9 cellular contexts compared by ENCODE assay signal in genomic region chr1:54764922-54765561, GRCh38. TPM values are rescaled to one million over a fixed set of nuclear protein-coding genes. Genes with fewer than 3 reads are reported as not detected.
DNase-seq lines count a peak whose midpoint lies in the region; ATAC-seq and TF ChIP-seq lines count a peak whose summit lies in the region.
"Had no signal": no experiment of that assay in that cellular context is flagged by ENCODE, and none has a peak within 500 bp of the region (broad histone marks: within the 10 kb centered on the region; RNA-seq: fewer than 3 reads in every experiment).

No MANE protein-coding gene starts in this region.

- CTCF ChIA-PET in AG04449 (lab: Yijun Ruan, JAX): interaction anchor here (0.9 kb wide), 1 partner anchor 12 kb away, joined by 3 read pairs; no protein-coding TSS in a partner anchor

- no peaks in the 10 kb centered on the region for H3K36me3 ChIP-seq in colonic mucosa

- DNase-seq in AG04449 (ENCODE audit: low read depth, low spot score): no peak
- no peak for DNase-seq in colonic mucosa
- no peak for DNase-seq in superior temporal gyrus (ENCODE audit: extremely low spot score)
- no peak for DNase-seq in COLO829 (ENCODE audit: low spot score)
- DNase-seq in middle frontal gyrus (ENCODE audit: extremely low spot score, low spot score): no peak

- H3K4me3 Mint-ChIP-seq in nephron: peak overlapping the region; percentile 94 to 96 (median 95)

- TF ChIP-seq CTCF in AG04449 (IDR thresholded peaks at IDR 0.05; ENCODE audit: insufficient read depth, low read length, missing control alignments): no peak
- TF ChIP-seq CTCF in colonic mucosa (IDR thresholded peaks at IDR 0.05): no peak
- TF ChIP-seq CTCF in nephron (IDR thresholded peaks at IDR 0.05; ENCODE audit: unreplicated experiment in 3 of 3): no peak

- H3K4me1 ChIP-seq in colonic mucosa: no peaks in the 10 kb centered on the region

- H3K27me3 ChIP-seq in colonic mucosa: no peaks in the 10 kb centered on the region

- peak overlapping the region in 1 of 2 donors; percentile 93 for H3K9ac ChIP-seq in colonic mucosa (ENCODE audit: low read depth in 2 of 2, low read length in 2 of 2)

- peaks cover 30% of the 10 kb centered on the region for H3K4me1 Mint-ChIP-seq in nephron

- H3K27ac ChIP-seq in colonic mucosa: peak overlapping the region; percentile 37

- peak; percentile 9 for ATAC-seq in GM19467 (IDR thresholded peaks at IDR 0.05; ENCODE audit: unreplicated experiment)
- ATAC-seq in HG03571 (IDR thresholded peaks at IDR 0.05; ENCODE audit: unreplicated experiment): peak; percentile 2

- H3K36me3 Mint-ChIP-seq in nephron (ENCODE audit: low read depth): no peaks in the 10 kb centered on the region

- H3K27me3 Mint-ChIP-seq in nephron (ENCODE audit: low read depth): peaks cover 4% of the 10 kb centered on the region

- intact Hi-C loops in colonic mucosa (cut with DNase I): no loop called here

- H3K4me3 ChIP-seq in AG04449 (ENCODE audit: low read depth, low read length) (peak overlapping the region; percentile 50), colonic mucosa (peak overlapping the region; percentile 88)

- no peaks in the 10 kb centered on the region for H3K9me3 Mint-ChIP-seq in nephron

- POLR2A ChIA-PET in AG04449 (lab: Yijun Ruan, JAX): no interaction called here

- H3K9me3 ChIP-seq in colonic mucosa: no peaks in the 10 kb centered on the region

- H3K27ac Mint-ChIP-seq in nephron: peak overlapping the region; percentile 83 to 99 (median 96)

RNA-seq across cellular contexts. Expression of gene PARS2, which starts 0.7 kb away (rescaled TPM):
- 10 to 100 TPM; 11.1 to 11.2 TPM for total RNA-seq in colonic mucosa

RNA-seq across cellular contexts. Expression of gene TTC22, which starts 36.1 kb away (rescaled TPM):
- total RNA-seq in colonic mucosa: 10 to 100 TPM; 52.4 to 80.6 TPM
- total RNA-seq: myocyte had no signal

RNA-seq across cellular contexts. Expression of gene TTC4, which starts 49.4 kb away (rescaled TPM):
- total RNA-seq in colonic mucosa: 10 to 100 TPM; 11.0 to 18.4 TPM
